Comparison of ENCODE assay signal across 8 cellular contexts in the genomic region with DNA sequence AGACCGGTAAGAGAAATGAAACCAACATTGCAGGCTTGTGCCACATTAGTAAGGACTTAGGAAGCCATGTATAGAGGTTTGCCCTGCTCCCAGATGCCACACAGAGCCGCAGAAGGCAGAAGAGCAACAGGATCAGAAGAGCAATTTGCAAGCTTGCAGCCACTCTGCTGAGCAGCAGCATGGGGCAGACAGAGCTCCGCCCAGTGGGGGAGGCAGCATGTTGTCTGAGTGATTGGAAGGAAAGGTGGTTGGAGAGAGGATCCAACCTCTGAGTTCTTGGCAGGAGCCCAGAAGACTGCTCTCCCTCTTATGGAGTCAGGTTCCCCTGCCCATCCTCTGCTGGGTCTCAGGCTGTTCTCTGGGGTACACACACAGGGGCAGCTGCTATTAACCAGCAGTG. TPM values are rescaled to one million over a fixed set of nuclear protein-coding genes. Genes with fewer than 3 reads are reported as not detected.
DNase-seq lines count a peak whose midpoint lies in the region; FAIRE-seq and TF ChIP-seq lines count a peak whose summit lies in the region.
"Had no signal": no experiment of that assay in that cellular context is flagged by ENCODE, and none has a peak within 500 bp of the region (broad histone marks: within the 10 kb centered on the region; RNA-seq: fewer than 3 reads in every experiment).

No MANE protein-coding gene starts in this region.

- DNase-seq in Jurkat, Clone E6-1 (ENCODE audit: low read depth, low spot score) = peak; percentile 8
- DNase-seq in NCI-H2227 (lab: John Stamatoyannopoulos, UW; ENCODE audit: unreplicated experiment) = peak; percentile 64
- DNase-seq in epithelial cell of esophagus (ENCODE audit: low read depth) = peak; percentile 91
- DNase-seq in small intestine = peak; percentile 11
- no peak for DNase-seq in activated T-cell treated with anti-CD3 and anti-CD28 coated beads for 4 hours
- DNase-seq in activated CD4-positive, alpha-beta T cell treated with anti-CD3 and anti-CD28 coated beads, Interleukin-2, amount 50 U/mL, for 1 hour = no peak
- no peak for DNase-seq in germinal center (ENCODE audit: low spot score)

- H3K27me3 ChIP-seq in small intestine (ENCODE audit: control insufficient read depth in 2 of 2, insufficient read depth in 2 of 2, low read length in 2 of 2) = peaks cover 0 to 4% of the 10 kb centered on the region in 2 donors

- peak; percentile 23 for TF ChIP-seq CTCF in epithelial cell of esophagus (IDR thresholded peaks at IDR 0.05; ENCODE audit: insufficient read depth, low read depth, low read length, missing control alignments)

- no peak overlapping the region for H3K27ac ChIP-seq in small intestine (ENCODE audit: low read depth in 1 of 2, low read length in 1 of 2)
- H3K27ac ChIP-seq: SK-N-MC had no signal

- no peak for FAIRE-seq in small intestine (lab: Jason Lieb, UNC)

- 32 to 34% (median 34%) methylated on average over 3 of the region's 3 CpGs for WGBS in small intestine, 3 donors

- H3K9me3 ChIP-seq in small intestine (ENCODE audit: control insufficient read depth, low read depth) = no peaks in the 10 kb centered on the region

- no peaks in the 10 kb centered on the region for H3K36me3 ChIP-seq in small intestine (ENCODE audit: control insufficient read depth in 2 of 2, insufficient read depth in 2 of 2, low read length in 2 of 2)

- no peaks in the 10 kb centered on the region for H3K4me1 ChIP-seq in small intestine (ENCODE audit: control insufficient read depth in 2 of 2, insufficient read depth in 1 of 2, low read depth in 1 of 2, low read length in 1 of 2)

- no peak overlapping the region for H3K4me3 ChIP-seq in Jurkat, Clone E6-1 (ENCODE audit: low read length)
- H3K4me3 ChIP-seq in epithelial cell of esophagus (ENCODE audit: low read length) = peak overlapping the region; percentile 13
- no peak overlapping the region for H3K4me3 ChIP-seq in small intestine (ENCODE audit: low read depth in 1 of 2, low read length in 2 of 2)
- H3K4me3 ChIP-seq: SK-N-MC had no signal

RNA-seq across cellular contexts. Expression of a gene that starts 2.3 kb away (rescaled TPM):
- polyA plus RNA-seq in Jurkat, Clone E6-1 (2012; ENCODE audit: insufficient read depth, insufficient read length) = not detected
- 1 to 10 TPM in 2 of 3 donors, under 1 TPM in 1; 0.13 to 6.7 (median 3.2) TPM for polyA plus RNA-seq in small intestine

RNA-seq across cellular contexts. Expression of a gene that starts 21.8 kb away (rescaled TPM):
- not detected for polyA plus RNA-seq in Jurkat, Clone E6-1 (2012; ENCODE audit: insufficient read depth, insufficient read length)
- under 1 TPM in 1 of 3 donors, not detected in 2; 0.03 TPM for polyA plus RNA-seq in small intestine

RNA-seq across cellular contexts. Expression of a gene that starts 24.8 kb away (rescaled TPM):
- polyA plus RNA-seq in Jurkat, Clone E6-1 (2012; ENCODE audit: insufficient read depth, insufficient read length) = not detected
- polyA plus RNA-seq in small intestine = 1 to 10 TPM in 2 of 3 donors, under 1 TPM in 1; 0.79 to 6.5 (median 5.6) TPM

RNA-seq across cellular contexts. Expression of a gene that starts 43.4 kb away (rescaled TPM):
- not detected for polyA plus RNA-seq in Jurkat, Clone E6-1 (2012; ENCODE audit: insufficient read depth, insufficient read length)
- under 1 TPM in 1 of 3 donors, not detected in 2; 0.67 TPM for polyA plus RNA-seq in small intestine

RNA-seq across cellular contexts. Expression of a gene that starts 57.6 kb away (rescaled TPM):
- not detected for polyA plus RNA-seq in Jurkat, Clone E6-1 (2012; ENCODE audit: insufficient read depth, insufficient read length)
- polyA plus RNA-seq in small intestine = not detected

Comparison
In these comparisons a context has a peak if more than half of its experiments do, and no peak if none do; other contexts are left out.
1. DNase-seq: peak in Jurkat, Clone E6-1 (single experiment), NCI-H2227 (single experiment), epithelial cell of esophagus (single experiment) and small intestine (single experiment); none in activated T-cell treated with anti-CD3 and anti-CD28 coated beads for 4 hours (single experiment), activated CD4-positive, alpha-beta T cell treated with anti-CD3 and anti-CD28 coated beads, Interleukin-2, amount 50 U/mL, for 1 hour (single experiment) and germinal center (single experiment).